ENCODE assay signal across 8 cellular contexts in genomic region chr1:53219711-53220110, GRCh38. TPM values are rescaled to one million over a fixed set of nuclear protein-coding genes. Genes with fewer than 3 reads are reported as not detected.
DNase-seq lines count a peak whose midpoint lies in the region; ATAC-seq and TF ChIP-seq lines count a peak whose summit lies in the region.

No MANE protein-coding gene starts in this region.

- H3K4me1 ChIP-seq in DOHH2 (ENCODE audit: control insufficient read depth, low read length) (peaks cover 18% of the 10 kb centered on the region), parathyroid adenoma (peaks cover 6% of the 10 kb centered on the region)

- H2AFZ ChIP-seq in parathyroid adenoma, result peak overlapping the region; percentile 67

- H3K9me3 ChIP-seq in DOHH2 (ENCODE audit: control insufficient read depth, insufficient read depth, low read length) (no peaks in the 10 kb centered on the region), parathyroid adenoma (ENCODE audit: control insufficient read depth, low read length) (no peaks in the 10 kb centered on the region)

- H3K4me2 ChIP-seq in DOHH2 (ENCODE audit: low read length) (peak overlapping the region; percentile 97), parathyroid adenoma (ENCODE audit: low read length) (peak overlapping the region; percentile 91)

- POLR2A ChIA-PET in RWPE1 (lab: Yijun Ruan, JAX; ENCODE audit: low non-redundant PET), result interaction anchor here (0.5 to 1.3 kb wide), 3 partner anchors 8 to 32 kb away, joined by 3 to 4 read pairs (median 3); no protein-coding TSS in a partner anchor

- peaks cover 25% of the 10 kb centered on the region for H3K36me3 ChIP-seq in DOHH2 (ENCODE audit: control insufficient read depth, low read length)
- H3K36me3 ChIP-seq in parathyroid adenoma (ENCODE audit: control insufficient read depth, insufficient read depth, low read length), result no peaks in the 10 kb centered on the region

- peak overlapping the region; percentile 61; the same call in 1 of the 2 replicates for H3K27ac ChIP-seq in DOHH2 (ENCODE audit: low read depth, low read length)
- H3K27ac ChIP-seq in RWPE1, result peak overlapping the region; percentile 91
- peak overlapping the region; percentile 80 for H3K27ac ChIP-seq in parathyroid adenoma

- H3K27me3 ChIP-seq in DOHH2 (ENCODE audit: control insufficient read depth, low read length) (no peaks in the 10 kb centered on the region), parathyroid adenoma (ENCODE audit: control insufficient read depth, insufficient read depth, low read length) (no peaks in the 10 kb centered on the region)

- H3K79me2 ChIP-seq in DOHH2 (ENCODE audit: control insufficient read depth, low read length) (peaks cover 17% of the 10 kb centered on the region), parathyroid adenoma (no peaks in the 10 kb centered on the region)

- peak overlapping the region; percentile 20 for H3K9ac ChIP-seq in parathyroid adenoma

- DNase-seq in RWPE1 (ENCODE audit: low spot score) (no peak), epithelial cell of proximal tubule (ENCODE audit: low read depth) (no peak), HK-2 (ENCODE audit: unreplicated experiment) (no peak), NCI-H2171 (lab: John Stamatoyannopoulos, UW) (no peak), nucleus accumbens (lab: John Stamatoyannopoulos, UW) (no peak)

- peaks cover 11% of the 10 kb centered on the region for H3F3A ChIP-seq in DOHH2 (ENCODE audit: control insufficient read depth, insufficient read depth)

- CTCF ChIA-PET in RWPE1 (lab: Yijun Ruan, JAX), result no interaction called here

- TF ChIP-seq CTCF in DOHH2 (IDR thresholded peaks at IDR 0.05; ENCODE audit: low read depth, low read length, poor library complexity, severe bottlenecking), result no peak
- no peak for TF ChIP-seq CTCF in RWPE1 (conservative IDR thresholded peaks at IDR 0.05; ENCODE audit: low read depth)
- no peak for TF ChIP-seq CTCF in epithelial cell of proximal tubule (conservative IDR thresholded peaks at IDR 0.05; ENCODE audit: low read depth, low read length)
- TF ChIP-seq CTCF in parathyroid adenoma (IDR thresholded peaks at IDR 0.05), result no peak

- no peak for ATAC-seq in HG03469 (IDR thresholded peaks at IDR 0.05; ENCODE audit: unreplicated experiment)

- no peaks in the 10 kb centered on the region for H4K20me1 ChIP-seq in DOHH2 (ENCODE audit: control insufficient read depth, insufficient read depth, low read depth, low read length)

- H3K4me3 ChIP-seq in DOHH2 (ENCODE audit: low read length) (peak overlapping the region; percentile 90), epithelial cell of proximal tubule (ENCODE audit: low read depth, low read length) (peak overlapping the region; percentile 65), parathyroid adenoma (ENCODE audit: low read depth, low read length) (peak overlapping the region; percentile 93)

- no peaks in the 10 kb centered on the region for H3K9me2 ChIP-seq in DOHH2 (replicated peaks; ENCODE audit: control insufficient read depth, low read length)

RNA-seq across cellular contexts. Expression of gene CZIB, which starts 0.7 kb away (rescaled TPM):
- 52.2 and 60.8 TPM in 2 replicates for total RNA-seq in epithelial cell of proximal tubule

RNA-seq across cellular contexts. Expression of gene MAGOH, which starts 18.6 kb away (rescaled TPM):
- total RNA-seq in epithelial cell of proximal tubule, result 24.8 and 81.3 TPM in 2 replicates

RNA-seq across cellular contexts. Expression of gene CPT2, which starts 23.1 kb away (rescaled TPM):
- total RNA-seq in epithelial cell of proximal tubule, result 11.9 and 17.4 TPM in 2 replicates
